In genomic region chr4:168781341-168781740, GRCh38 we compare ENCODE assay signal across 19 cellular contexts.
A peak's percentile ranks its signal among the peaks of the same experiment; 100 is the strongest.
DNase-seq lines count a peak whose midpoint lies in the region; ATAC-seq and TF ChIP-seq lines count a peak whose summit lies in the region.
"Had no signal": no experiment of that assay in that cellular context is flagged by ENCODE, and none has a peak within 500 bp of the region (broad histone marks: within the 10 kb centered on the region; RNA-seq: fewer than 3 reads in every experiment).

No MANE protein-coding gene starts in this region.

- H3K27ac ChIP-seq in left ventricle myocardium inferior (replicated peaks), result peak overlapping the region; percentile 53
- no peak overlapping the region for H3K27ac ChIP-seq in neural cell (ENCODE audit: low read length)
- H3K27ac ChIP-seq in thymus (ENCODE audit: low read depth), result peak overlapping the region; percentile 37
- H3K27ac ChIP-seq: BLaER1 had no signal

- no peaks in the 10 kb centered on the region for H3K9me2 ChIP-seq in neural cell (ENCODE audit: insufficient read depth, low read length)

- H3K9me3 ChIP-seq in left ventricle myocardium inferior (replicated peaks), result peaks cover 8% of the 10 kb centered on the region
- no peaks in the 10 kb centered on the region for H3K9me3 ChIP-seq in neural cell (ENCODE audit: low read length)
- H3K9me3 ChIP-seq in thymus (ENCODE audit: control insufficient read depth), result no peaks in the 10 kb centered on the region

- no peaks in the 10 kb centered on the region for H3K79me2 ChIP-seq in neural cell (replicated peaks; ENCODE audit: insufficient read depth, low read length)

- H4K20me1 ChIP-seq in neural cell (ENCODE audit: insufficient read depth), result no peaks in the 10 kb centered on the region
- H4K20me1 ChIP-seq: BLaER1 had no signal

- 95% methylated on average over 4 of the region's 4 CpGs for WGBS in thymus

- H2AFZ ChIP-seq in neural cell (ENCODE audit: low read depth, low read length), result no peak overlapping the region
- H2AFZ ChIP-seq: GM23338 had no signal

- ATAC-seq in Right ventricle myocardium inferior, result peak; percentile 55
- no peak for ATAC-seq in activated CD4-positive, CD25-positive, alpha-beta regulatory T cell treated with anti-CD3 and anti-CD28 coated beads, Interleukin-2, amount 50 U/mL, for 24 hours
- ATAC-seq: CD8-positive, alpha-beta T cell; GM23338; HepG2 had no signal

- DNase-seq in Right ventricle myocardium inferior (ENCODE audit: missing footprints) (no peak), cardiac septum (ENCODE audit: low spot score) (no peak), left ventricle myocardium inferior (no peak), globus pallidus (ENCODE audit: low spot score) (no peak), dedifferentiated amniotic fluid mesenchymal stem cell (ENCODE audit: extremely low spot score) (no peak)
- DNase-seq: 8988T; CD8-positive, alpha-beta T cell; DMS79; NCI-H1048; NCI-H146; NCI-H2081 treated with DMSO at 0.1 percent for 48 hours; NCI-H2227 treated with DMSO at 0.1 percent for 48 hours; NCI-H524 had no signal

- H3K4me3 ChIP-seq in left ventricle myocardium inferior (no peak overlapping the region), neural cell (ENCODE audit: low read length) (no peak overlapping the region), thymus (ENCODE audit: low read length) (no peak overlapping the region)
- H3K4me3 ChIP-seq: BLaER1, GM23338 had no signal

- peak; percentile 36 for TF ChIP-seq EP300 in neural cell (conservative IDR thresholded peaks at IDR 0.05; ENCODE audit: poor library complexity, severe bottlenecking)

- H3K4me2 ChIP-seq in neural cell (ENCODE audit: low read length), result no peak overlapping the region
- H3K4me2 ChIP-seq: BLaER1, GM23338 had no signal

- no peak for TF ChIP-seq CTCF in left ventricle myocardium inferior (IDR thresholded peaks at IDR 0.05; ENCODE audit: borderline replicate concordance)
- no peak for TF ChIP-seq CTCF in neural cell (IDR thresholded peaks at IDR 0.05; ENCODE audit: poor library complexity, severe bottlenecking)

- TF ChIP-seq RAD21 in neural cell (conservative IDR thresholded peaks at IDR 0.05), result no peak

- intact Hi-C loops in Right ventricle myocardium inferior (cut with DNase I) (loop anchor here (5.0 kb wide), 1 partner anchor 64 kb away; no protein-coding TSS in a partner anchor), cardiac septum (cut with DNase I) (no loop called here), left ventricle myocardium inferior (cut with micrococcal nuclease) (no loop called here)

- H3K4me1 ChIP-seq in left ventricle myocardium inferior, result peaks cover 40% of the 10 kb centered on the region
- no peaks in the 10 kb centered on the region for H3K4me1 ChIP-seq in thymus (ENCODE audit: control insufficient read depth, insufficient read depth, low read length)
- H3K4me1 ChIP-seq: BLaER1 had no signal

- H3K9ac ChIP-seq in neural cell (ENCODE audit: low read length), result no peak overlapping the region
- H3K9ac ChIP-seq: BLaER1 had no signal

- H3K27me3 ChIP-seq in left ventricle myocardium inferior (ENCODE audit: low read depth) (no peaks in the 10 kb centered on the region), neural cell (ENCODE audit: insufficient read depth, low read depth, low read length) (no peaks in the 10 kb centered on the region), thymus (ENCODE audit: control insufficient read depth, insufficient read depth) (no peaks in the 10 kb centered on the region)
- H3K27me3 ChIP-seq: BLaER1 had no signal

- peaks cover 4% of the 10 kb centered on the region for H3F3A ChIP-seq in neural cell (ENCODE audit: insufficient read depth, low read length, poor library complexity, severe bottlenecking)

- peaks cover 2% of the 10 kb centered on the region for H3K36me3 ChIP-seq in left ventricle myocardium inferior
- no peaks in the 10 kb centered on the region for H3K36me3 ChIP-seq in neural cell (ENCODE audit: insufficient read depth, low read length)
- no peaks in the 10 kb centered on the region for H3K36me3 ChIP-seq in thymus (ENCODE audit: control insufficient read depth, insufficient read depth)
- H3K36me3 ChIP-seq: BLaER1 had no signal

TF ChIP-seq in neural cell, 6 proteins besides CTCF, POLR2A, EP300 and RAD21:
- TF ChIP-seq TAF1 (IDR thresholded peaks at IDR 0.05; ENCODE audit: low read depth) (no peak), REST (IDR thresholded peaks at IDR 0.05; ENCODE audit: borderline replicate concordance) (no peak), POLR2AphosphoS5 (IDR thresholded peaks at IDR 0.05) (no peak), EZH2 (IDR thresholded peaks at IDR 0.05; ENCODE audit: borderline replicate concordance, insufficient read depth, low read length, poor library complexity, severe bottlenecking) (no peak), SMC3 (conservative IDR thresholded peaks at IDR 0.05; ENCODE audit: poor library complexity) (no peak), MXI1 (conservative IDR thresholded peaks at IDR 0.05; ENCODE audit: poor library complexity, severe bottlenecking) (no peak)
TF ChIP-seq in neural cell: peak in this region for 0.
